ENCODE assay signal across 5 cellular contexts in the genomic region with DNA sequence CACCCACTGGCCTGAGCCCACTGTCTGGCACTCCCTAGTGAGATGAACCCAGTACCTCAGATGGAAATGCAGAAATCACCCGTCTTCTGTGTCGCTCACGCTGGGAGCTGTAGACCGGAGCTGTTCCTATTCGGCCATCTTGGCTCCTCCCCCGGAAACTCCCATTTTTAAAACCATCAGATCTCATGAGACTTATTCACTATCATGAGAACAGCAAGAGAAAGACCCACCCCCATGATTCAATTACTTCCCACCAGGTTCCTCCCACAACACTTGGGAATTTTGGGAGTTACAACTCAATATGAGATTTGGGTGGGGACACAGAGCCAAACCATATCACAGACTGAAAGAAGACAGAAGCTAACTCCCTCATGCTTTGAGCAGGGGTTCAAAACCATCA.
A peak's percentile ranks its signal among the peaks of the same experiment; 100 is the strongest.
DNase-seq lines count a peak whose midpoint lies in the region; ATAC-seq, FAIRE-seq and TF ChIP-seq lines count a peak whose summit lies in the region.
"Not testable (repeated sequence)": the region's sequence is repeated elsewhere in the genome, so short reads cannot be mapped to it uniquely, and the experiment has no call there.

No MANE protein-coding gene starts in this region.

- H3K27me3 Mint-ChIP-seq in GM23338 (ENCODE audit: insufficient read depth, low read depth, poor library complexity); WTC11 (ENCODE audit: low read depth): not testable (repeated sequence)

- not testable (repeated sequence) for H3K36me3 Mint-ChIP-seq in GM23338 (ENCODE audit: low read depth); WTC11

- not testable (repeated sequence) for TF ChIP-seq EP300 in H1 (IDR thresholded peaks at IDR 0.05; ENCODE audit: borderline replicate concordance in 1 of 2, low read depth in 2 of 2, low read length in 2 of 2)

- not testable (repeated sequence) for H3K36me3 ChIP-seq in GM23338 (ENCODE audit: insufficient read depth); H1 (ENCODE audit: control insufficient read depth in 2 of 4, insufficient read depth in 4 of 4, low read length in 3 of 4)

- H3K4ac ChIP-seq in H1 (replicated peaks; ENCODE audit: insufficient read length, low read depth, low read length): not testable (repeated sequence)

- H3K27ac Mint-ChIP-seq in GM23338 (peak overlapping the region; percentile 67; the same call in 1 of the 2 replicates), WTC11 (peak overlapping the region; percentile 83; the same call in 1 of the 2 replicates)

- not testable (repeated sequence) for H3K56ac ChIP-seq in H1 (replicated peaks; ENCODE audit: insufficient read length, low read depth, low read length)

- H3K27ac ChIP-seq in GM23338 (ENCODE audit: low read depth); H1 (ENCODE audit: low read depth, low read length): not testable (repeated sequence)

- peak overlapping the region; percentile 60; the same call in 1 of the 2 replicates for H2BK12ac ChIP-seq in H1 (ENCODE audit: low read depth, low read length)

- H4K91ac ChIP-seq in H1 (replicated peaks; ENCODE audit: insufficient read length, low read length): not testable (repeated sequence)

- peak overlapping the region; percentile 30 for H2BK120ac ChIP-seq in H1 (replicated peaks; ENCODE audit: low read depth, low read length)

- not testable (repeated sequence) for H4K20me1 ChIP-seq in GM23338 (replicated peaks; ENCODE audit: insufficient read depth); H1 (replicated peaks in 1 of 2; ENCODE audit: control insufficient read depth in 1 of 2, insufficient read depth in 2 of 2, low read length in 2 of 2)

- not testable (repeated sequence) for H3K23ac ChIP-seq in H1 (ENCODE audit: insufficient read length)

- H2BK20ac ChIP-seq in H1 (ENCODE audit: low read length): not testable (repeated sequence)

- H3K23me2 ChIP-seq in H1 (ENCODE audit: low read depth, low read length): not testable (repeated sequence)

- 83% methylated on average over 6 of the region's 6 CpGs; no CpG with 5 or more reads in 1 of the 2 experiments for WGBS in H1 (ENCODE audit: extremely low coverage in 1 of 2, insufficient coverage in 1 of 2, insufficient read length in 1 of 2, insufficient replicate concordance in 2 of 2, low coverage in 1 of 2, low lambda C conversion rate in 2 of 2, missing lambda C conversion rate in 1 of 2), 2 experiments

- H3K9me3 ChIP-seq in H1 (ENCODE audit: insufficient read depth in 2 of 2, low read depth in 1 of 2, low read length in 1 of 2): not testable (repeated sequence)

- not testable (repeated sequence) for TF ChIP-seq POLR2A in H1 (IDR thresholded peaks at IDR 0.05; ENCODE audit: control extremely low read depth in 1 of 2, low read depth in 2 of 2, low read length in 2 of 2)

- not testable (repeated sequence) for H4K5ac ChIP-seq in H1 (ENCODE audit: insufficient read length, low read depth, low read length)

- H2AFZ ChIP-seq in GM23338: peak overlapping the region; percentile 88; the same call in 1 of the 2 replicates
- not testable (repeated sequence) for H2AFZ ChIP-seq in H1 (ENCODE audit: low read length)

- not testable (repeated sequence) for H3K4me1 Mint-ChIP-seq in GM23338, WTC11

- H3K79me2 ChIP-seq in GM23338 (replicated peaks; ENCODE audit: insufficient read depth); H1 (ENCODE audit: control insufficient read depth in 1 of 2, insufficient read depth in 2 of 2, low read length in 2 of 2): not testable (repeated sequence)

- not testable (repeated sequence) for H3K9ac ChIP-seq in H1 (replicated peaks in 1 of 4; ENCODE audit: extremely low read depth in 1 of 4, low read depth in 3 of 4, low read length in 3 of 4)

- H3K27me3 ChIP-seq in GM23338 (ENCODE audit: insufficient read depth); H1 (replicated peaks in 1 of 4; ENCODE audit: control insufficient read depth in 3 of 4, extremely low read depth in 1 of 4, insufficient read depth in 3 of 4, low read length in 3 of 4): not testable (repeated sequence)

- not testable (repeated sequence) for H3K4me3 Mint-ChIP-seq in GM23338
- H3K4me3 Mint-ChIP-seq in WTC11: 0 out of 2 replicates have a peak overlapping the region, but pooled peaks have one; percentile 18

- H2BK15ac ChIP-seq in H1 (ENCODE audit: low read length): not testable (repeated sequence)

- not testable (repeated sequence) for H2AK5ac ChIP-seq in H1 (ENCODE audit: low read depth, low read length)

- CTCF ChIA-PET in WTC11 (lab: Charles Lee); H1 (lab: Charles Lee; ENCODE audit: partially characterized antibody): not testable (repeated sequence)

- TF ChIP-seq CTCF in GM23338 (conservative IDR thresholded peaks at IDR 0.05; ENCODE audit: low read depth in 2 of 2); WTC11 (IDR thresholded peaks at IDR 0.05); H1 (IDR thresholded peaks at IDR 0.05; ENCODE audit: control extremely low read depth in 1 of 3, insufficient read depth in 1 of 3, low read depth in 1 of 3, low read length in 3 of 3): not testable (repeated sequence)

- H3K4me3 ChIP-seq in GM23338; H1 (ENCODE audit: extremely low read depth in 1 of 4, insufficient read depth in 2 of 4, low read depth in 3 of 4, low read length in 4 of 4): not testable (repeated sequence)

- H4K8ac ChIP-seq in H1 (ENCODE audit: extremely low read depth, insufficient read depth, low read length): not testable (repeated sequence)

- not testable (repeated sequence) for H3K9me3 Mint-ChIP-seq in GM23338, WTC11

- POLR2A ChIA-PET in WTC11 (lab: Charles Lee); H1 (lab: Charles Lee; ENCODE audit: partially characterized antibody): not testable (repeated sequence)

- H2BK5ac ChIP-seq in H1 (ENCODE audit: low read depth, low read length): not testable (repeated sequence)

- not testable (repeated sequence) for H3F3A ChIP-seq in GM23338 (replicated peaks; ENCODE audit: low read depth)

- ATAC-seq in GM23338, WTC11: not testable (repeated sequence)

- not testable (repeated sequence) for TF ChIP-seq RAD21 in H1 (IDR thresholded peaks at IDR 0.05 in 1 of 2, conservative IDR thresholded peaks at IDR 0.05 in 1 of 2; ENCODE audit: low read depth in 2 of 2, low read length in 2 of 2)

- FAIRE-seq in H1 (lab: Jason Lieb, UNC): not testable (repeated sequence)

- H3K79me1 ChIP-seq in H1 (ENCODE audit: low read depth, low read length): not testable (repeated sequence)

- DNase-seq in DMS53 (lab: John Stamatoyannopoulos, UW) (peak; percentile 69), NCI-H748 (lab: John Stamatoyannopoulos, UW; ENCODE audit: unreplicated experiment) (peak; percentile 19)
- DNase-seq in GM23338 (ENCODE audit: low spot score); WTC11 (ENCODE audit: low spot score); H1 (ENCODE audit: low read depth in 1 of 2, low spot score in 2 of 2): not testable (repeated sequence)

- H3K14ac ChIP-seq in H1 (ENCODE audit: insufficient read length): not testable (repeated sequence)

- H3K4me1 ChIP-seq in GM23338 (ENCODE audit: insufficient read depth); H1 (replicated peaks in 1 of 4; ENCODE audit: control insufficient read depth in 3 of 4, insufficient read depth in 4 of 4, low read length in 3 of 4): not testable (repeated sequence)

- H3K18ac ChIP-seq in H1 (ENCODE audit: extremely low read depth, low read length): peak overlapping the region; percentile 25; the same call in 1 of the 2 replicates

- H3K4me2 ChIP-seq in GM23338; H1 (ENCODE audit: insufficient read depth in 1 of 2, low read depth in 2 of 2, low read length in 2 of 2): not testable (repeated sequence)

- H3K9me2 ChIP-seq in GM23338 (ENCODE audit: insufficient read depth): not testable (repeated sequence)
